In the genomic region with DNA sequence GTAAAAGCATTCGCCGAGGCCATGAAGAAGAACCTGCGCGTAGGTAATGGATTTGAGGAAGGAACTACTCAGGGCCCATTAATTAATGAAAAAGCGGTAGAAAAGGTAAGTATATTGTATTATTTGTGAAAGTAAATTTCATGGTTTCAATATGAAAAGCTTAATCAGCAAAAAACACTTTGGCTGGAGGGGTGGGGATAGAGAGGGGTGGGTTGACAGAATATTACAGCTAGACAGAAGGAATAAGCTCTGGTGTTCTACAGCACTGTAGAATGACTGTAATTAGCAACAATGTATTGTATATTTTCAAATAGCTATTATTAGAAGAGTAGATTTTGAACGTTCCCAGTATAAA, we compare ENCODE assay signal across 2 cellular contexts.
TF ChIP-seq lines count a peak whose summit lies in the region.

No MANE protein-coding gene starts in this region.

TF ChIP-seq in IMR-90, 13 proteins besides CTCF, POLR2A, EP300 and RAD21:
- peak; percentile 62; the same call in 1 of the 2 replicates for TF ChIP-seq MAFK (IDR thresholded peaks at IDR 0.05; ENCODE audit: low read depth, low read length)
- TF ChIP-seq, protein P1, sequence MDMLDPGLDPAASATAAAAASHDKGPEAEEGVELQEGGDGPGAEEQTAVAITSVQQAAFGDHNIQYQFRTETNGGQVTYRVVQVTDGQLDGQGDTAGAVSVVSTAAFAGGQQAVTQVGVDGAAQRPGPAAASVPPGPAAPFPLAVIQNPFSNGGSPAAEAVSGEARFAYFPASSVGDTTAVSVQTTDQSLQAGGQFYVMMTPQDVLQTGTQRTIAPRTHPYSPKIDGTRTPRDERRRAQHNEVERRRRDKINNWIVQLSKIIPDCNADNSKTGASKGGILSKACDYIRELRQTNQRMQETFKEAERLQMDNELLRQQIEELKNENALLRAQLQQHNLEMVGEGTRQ (IDR thresholded peaks at IDR 0.05; ENCODE audit: low read depth, low read length), result no peak

TF ChIP-seq in HEK293T, 16 proteins besides CTCF, POLR2A, EP300 and RAD21:
- TF ChIP-seq CTBP1 (IDR thresholded peaks at IDR 0.05; ENCODE audit: borderline replicate concordance) (no peak), LEF1 (IDR thresholded peaks at IDR 0.05; ENCODE audit: borderline replicate concordance) (no peak), SP1 (IDR thresholded peaks at IDR 0.05) (no peak), FOXK2 (IDR thresholded peaks at IDR 0.05) (no peak), NFRKB (IDR thresholded peaks at IDR 0.05) (no peak)
- TF ChIP-seq, protein P2, sequence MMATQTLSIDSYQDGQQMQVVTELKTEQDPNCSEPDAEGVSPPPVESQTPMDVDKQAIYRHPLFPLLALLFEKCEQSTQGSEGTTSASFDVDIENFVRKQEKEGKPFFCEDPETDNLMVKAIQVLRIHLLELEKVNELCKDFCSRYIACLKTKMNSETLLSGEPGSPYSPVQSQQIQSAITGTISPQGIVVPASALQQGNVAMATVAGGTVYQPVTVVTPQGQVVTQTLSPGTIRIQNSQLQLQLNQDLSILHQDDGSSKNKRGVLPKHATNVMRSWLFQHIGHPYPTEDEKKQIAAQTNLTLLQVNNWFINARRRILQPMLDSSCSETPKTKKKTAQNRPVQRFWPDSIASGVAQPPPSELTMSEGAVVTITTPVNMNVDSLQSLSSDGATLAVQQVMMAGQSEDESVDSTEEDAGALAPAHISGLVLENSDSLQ (IDR thresholded peaks at IDR 0.05), result no peak
